11 cellular contexts compared by ENCODE assay signal in the genomic region with DNA sequence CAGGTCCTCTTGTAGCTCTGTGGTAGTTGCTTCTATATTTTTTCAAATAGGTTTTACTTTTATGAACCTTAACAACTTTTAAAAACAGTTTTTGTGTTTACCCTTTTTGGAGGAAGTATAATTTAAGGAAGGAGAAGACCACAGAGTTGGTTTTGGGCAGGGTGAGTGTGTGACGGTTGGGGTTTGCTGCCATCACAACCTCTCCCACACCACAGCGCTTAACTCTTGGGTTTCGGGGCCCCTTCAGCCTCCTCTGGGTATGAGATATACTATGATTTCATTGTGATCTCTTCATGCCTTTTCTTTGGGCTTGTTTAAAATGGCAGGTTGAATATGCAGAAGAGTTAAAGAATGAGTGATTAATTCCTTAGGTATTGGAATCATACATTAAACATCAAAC.
A peak's percentile ranks its signal among the peaks of the same experiment; 100 is the strongest.
DNase-seq lines count a peak whose midpoint lies in the region; ATAC-seq and TF ChIP-seq lines count a peak whose summit lies in the region.
"Had no signal": no experiment of that assay in that cellular context is flagged by ENCODE, and none has a peak within 500 bp of the region (broad histone marks: within the 10 kb centered on the region; RNA-seq: fewer than 3 reads in every experiment).

No MANE protein-coding gene starts in this region.

- H3K27me3 Mint-ChIP-seq in WTC11 (ENCODE audit: low read depth) = peaks cover 54% of the 10 kb centered on the region

- H3K9me3 Mint-ChIP-seq in WTC11 = no peaks in the 10 kb centered on the region
- H3K9me3 Mint-ChIP-seq in stimulated activated effector memory CD8-positive, alpha-beta T cell treated with anti-CD3 and anti-CD28 coated beads, Interleukin-12 subunit alpha, Interleukin-12 subunit beta, amount 100 ng/mL, for 72 hours = no peaks in the 10 kb centered on the region

- ATAC-seq in WTC11 = no peak
- ATAC-seq in stimulated activated effector memory CD8-positive, alpha-beta T cell treated with anti-CD3 and anti-CD28 coated beads, Interleukin-12 subunit alpha, Interleukin-12 subunit beta, amount 100 ng/mL, for 72 hours = peak; percentile 60
- ATAC-seq in GM21717 (IDR thresholded peaks at IDR 0.05; ENCODE audit: unreplicated experiment) = no peak
- ATAC-seq: upper lobe of right lung had no signal

- no peaks in the 10 kb centered on the region for H3K36me3 ChIP-seq in H7 (replicated peaks; ENCODE audit: control insufficient read depth, insufficient read depth, low read length)
- H3K36me3 ChIP-seq: upper lobe of right lung had no signal

- POLR2A ChIA-PET in WTC11 (lab: Charles Lee) = interaction anchor here (1.2 kb wide), 1 partner anchor 9 kb away, joined by 3 read pairs; no protein-coding TSS in a partner anchor

- no peak overlapping the region for H3K4me3 ChIP-seq in H7 (ENCODE audit: insufficient read depth, low read depth, low read length)
- H3K4me3 ChIP-seq: upper lobe of right lung had no signal

- peaks cover 47% of the 10 kb centered on the region for H3K27me3 ChIP-seq in H7 (ENCODE audit: control insufficient read depth, insufficient read depth, low read length)

- H3K4me3 Mint-ChIP-seq in WTC11 = peak overlapping the region; percentile 88
- H3K4me3 Mint-ChIP-seq in stimulated activated effector memory CD8-positive, alpha-beta T cell treated with anti-CD3 and anti-CD28 coated beads, Interleukin-12 subunit alpha, Interleukin-12 subunit beta, amount 100 ng/mL, for 72 hours = peak overlapping the region; percentile 93

- TF ChIP-seq CTCF in WTC11 (IDR thresholded peaks at IDR 0.05) = no peak

- no peak overlapping the region for H3K27ac Mint-ChIP-seq in WTC11
- peak overlapping the region; percentile 33 for H3K27ac Mint-ChIP-seq in stimulated activated effector memory CD8-positive, alpha-beta T cell treated with anti-CD3 and anti-CD28 coated beads, Interleukin-12 subunit alpha, Interleukin-12 subunit beta, amount 100 ng/mL, for 72 hours

- H3K4me1 Mint-ChIP-seq in WTC11 = peaks cover 34% of the 10 kb centered on the region
- H3K4me1 Mint-ChIP-seq in stimulated activated effector memory CD8-positive, alpha-beta T cell treated with anti-CD3 and anti-CD28 coated beads, Interleukin-12 subunit alpha, Interleukin-12 subunit beta, amount 100 ng/mL, for 72 hours = peaks cover 33% of the 10 kb centered on the region

- DNase-seq in activated CD4-positive, alpha-beta T cell treated with anti-CD3 and anti-CD28 coated beads for 4 hours = peak; percentile 8 to 13
- no peak for DNase-seq in activated CD4-positive, alpha-beta T cell treated with anti-CD3 and anti-CD28 coated beads for 1 hour
- no peak for DNase-seq in WTC11 (ENCODE audit: low spot score)
- DNase-seq in central memory CD4-positive, alpha-beta T cell = peak; percentile 61
- DNase-seq in stimulated activated effector memory CD8-positive, alpha-beta T cell treated with anti-CD3 and anti-CD28 coated beads, Interleukin-12 subunit alpha, Interleukin-12 subunit beta, amount 100 ng/mL, for 72 hours (ENCODE audit: low spot score in 2 of 2) = peak in 1 of 2 donors; percentile 61
- no peak for DNase-seq in H7
- DNase-seq in SK-N-DZ (ENCODE audit: low spot score) = no peak
- DNase-seq: 8988T, NCI-H2081, upper lobe of right lung had no signal

- H3K36me3 Mint-ChIP-seq in WTC11 = no peaks in the 10 kb centered on the region
- peaks cover 15% of the 10 kb centered on the region for H3K36me3 Mint-ChIP-seq in stimulated activated effector memory CD8-positive, alpha-beta T cell treated with anti-CD3 and anti-CD28 coated beads, Interleukin-12 subunit alpha, Interleukin-12 subunit beta, amount 100 ng/mL, for 72 hours

- CTCF ChIA-PET in WTC11 (lab: Charles Lee) = interaction anchor here (1.5 to 5.0 kb wide), 2 partner anchors 80 to 83 kb away, joined by 6 to 21 read pairs; no protein-coding TSS in a partner anchor

TF ChIP-seq in WTC11, 78 proteins besides CTCF, POLR2A, EP300 and RAD21:
- TF ChIP-seq GABPB1 (CRISPR knock-in tag; IDR thresholded peaks at IDR 0.05) (no peak), ZBTB21 (CRISPR knock-in tag; IDR thresholded peaks at IDR 0.05; ENCODE audit: borderline replicate concordance) (no peak), ESRRA (CRISPR knock-in tag; IDR thresholded peaks at IDR 0.05; ENCODE audit: borderline replicate concordance) (no peak), MYBL2 (CRISPR knock-in tag; IDR thresholded peaks at IDR 0.05) (no peak), HMGA2 (CRISPR knock-in tag; IDR thresholded peaks at IDR 0.05) (no peak), ELF4 (CRISPR knock-in tag; IDR thresholded peaks at IDR 0.05; ENCODE audit: low read depth) (no peak), ZNF138 (CRISPR knock-in tag; conservative IDR thresholded peaks at IDR 0.05) (no peak), ATF1 (CRISPR knock-in tag; IDR thresholded peaks at IDR 0.05) (no peak), ZNF396 (CRISPR knock-in tag; IDR thresholded peaks at IDR 0.05; ENCODE audit: borderline replicate concordance) (no peak), FOXK1 (CRISPR knock-in tag; IDR thresholded peaks at IDR 0.05) (no peak)
- TF ChIP-seq, protein P1, sequence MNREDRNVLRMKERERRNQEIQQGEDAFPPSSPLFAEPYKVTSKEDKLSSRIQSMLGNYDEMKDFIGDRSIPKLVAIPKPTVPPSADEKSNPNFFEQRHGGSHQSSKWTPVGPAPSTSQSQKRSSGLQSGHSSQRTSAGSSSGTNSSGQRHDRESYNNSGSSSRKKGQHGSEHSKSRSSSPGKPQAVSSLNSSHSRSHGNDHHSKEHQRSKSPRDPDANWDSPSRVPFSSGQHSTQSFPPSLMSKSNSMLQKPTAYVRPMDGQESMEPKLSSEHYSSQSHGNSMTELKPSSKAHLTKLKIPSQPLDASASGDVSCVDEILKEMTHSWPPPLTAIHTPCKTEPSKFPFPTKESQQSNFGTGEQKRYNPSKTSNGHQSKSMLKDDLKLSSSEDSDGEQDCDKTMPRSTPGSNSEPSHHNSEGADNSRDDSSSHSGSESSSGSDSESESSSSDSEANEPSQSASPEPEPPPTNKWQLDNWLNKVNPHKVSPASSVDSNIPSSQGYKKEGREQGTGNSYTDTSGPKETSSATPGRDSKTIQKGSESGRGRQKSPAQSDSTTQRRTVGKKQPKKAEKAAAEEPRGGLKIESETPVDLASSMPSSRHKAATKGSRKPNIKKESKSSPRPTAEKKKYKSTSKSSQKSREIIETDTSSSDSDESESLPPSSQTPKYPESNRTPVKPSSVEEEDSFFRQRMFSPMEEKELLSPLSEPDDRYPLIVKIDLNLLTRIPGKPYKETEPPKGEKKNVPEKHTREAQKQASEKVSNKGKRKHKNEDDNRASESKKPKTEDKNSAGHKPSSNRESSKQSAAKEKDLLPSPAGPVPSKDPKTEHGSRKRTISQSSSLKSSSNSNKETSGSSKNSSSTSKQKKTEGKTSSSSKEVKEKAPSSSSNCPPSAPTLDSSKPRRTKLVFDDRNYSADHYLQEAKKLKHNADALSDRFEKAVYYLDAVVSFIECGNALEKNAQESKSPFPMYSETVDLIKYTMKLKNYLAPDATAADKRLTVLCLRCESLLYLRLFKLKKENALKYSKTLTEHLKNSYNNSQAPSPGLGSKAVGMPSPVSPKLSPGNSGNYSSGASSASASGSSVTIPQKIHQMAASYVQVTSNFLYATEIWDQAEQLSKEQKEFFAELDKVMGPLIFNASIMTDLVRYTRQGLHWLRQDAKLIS (CRISPR knock-in tag; IDR thresholded peaks at IDR 0.05; ENCODE audit: borderline replicate concordance) = no peak
- TF ChIP-seq, protein P2, sequence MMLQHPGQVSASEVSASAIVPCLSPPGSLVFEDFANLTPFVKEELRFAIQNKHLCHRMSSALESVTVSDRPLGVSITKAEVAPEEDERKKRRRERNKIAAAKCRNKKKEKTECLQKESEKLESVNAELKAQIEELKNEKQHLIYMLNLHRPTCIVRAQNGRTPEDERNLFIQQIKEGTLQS (CRISPR knock-in tag; conservative IDR thresholded peaks at IDR 0.05) = no peak
- TF ChIP-seq, protein P3, sequence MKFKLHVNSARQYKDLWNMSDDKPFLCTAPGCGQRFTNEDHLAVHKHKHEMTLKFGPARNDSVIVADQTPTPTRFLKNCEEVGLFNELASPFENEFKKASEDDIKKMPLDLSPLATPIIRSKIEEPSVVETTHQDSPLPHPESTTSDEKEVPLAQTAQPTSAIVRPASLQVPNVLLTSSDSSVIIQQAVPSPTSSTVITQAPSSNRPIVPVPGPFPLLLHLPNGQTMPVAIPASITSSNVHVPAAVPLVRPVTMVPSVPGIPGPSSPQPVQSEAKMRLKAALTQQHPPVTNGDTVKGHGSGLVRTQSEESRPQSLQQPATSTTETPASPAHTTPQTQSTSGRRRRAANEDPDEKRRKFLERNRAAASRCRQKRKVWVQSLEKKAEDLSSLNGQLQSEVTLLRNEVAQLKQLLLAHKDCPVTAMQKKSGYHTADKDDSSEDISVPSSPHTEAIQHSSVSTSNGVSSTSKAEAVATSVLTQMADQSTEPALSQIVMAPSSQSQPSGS (CRISPR knock-in tag; IDR thresholded peaks at IDR 0.05; ENCODE audit: borderline replicate concordance, low read depth) = no peak
- TF ChIP-seq, protein P4, sequence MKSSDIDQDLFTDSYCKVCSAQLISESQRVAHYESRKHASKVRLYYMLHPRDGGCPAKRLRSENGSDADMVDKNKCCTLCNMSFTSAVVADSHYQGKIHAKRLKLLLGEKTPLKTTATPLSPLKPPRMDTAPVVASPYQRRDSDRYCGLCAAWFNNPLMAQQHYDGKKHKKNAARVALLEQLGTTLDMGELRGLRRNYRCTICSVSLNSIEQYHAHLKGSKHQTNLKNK (CRISPR knock-in tag; IDR thresholded peaks at IDR 0.05) = no peak
TF ChIP-seq in WTC11: peak in this region for 0.

Comparison
In these comparisons a context has a peak if more than half of its experiments do, and no peak if none do; other contexts are left out.
1. DNase-seq: peak in activated CD4-positive, alpha-beta T cell treated with anti-CD3 and anti-CD28 coated beads for 4 hours (2 of 2) and central memory CD4-positive, alpha-beta T cell (single experiment); none in activated CD4-positive, alpha-beta T cell treated with anti-CD3 and anti-CD28 coated beads for 1 hour (single experiment), WTC11 (single experiment), H7 (single experiment) and SK-N-DZ (single experiment).